8 cellular contexts compared by ENCODE assay signal in genomic region chr5:132776077-132776931, GRCh38. TPM values are rescaled to one million over a fixed set of nuclear protein-coding genes. Genes with fewer than 3 reads are reported as not detected.
DNase-seq lines count a peak whose midpoint lies in the region; ATAC-seq and TF ChIP-seq lines count a peak whose summit lies in the region.

No MANE protein-coding gene starts in this region.

- H3K4me2 ChIP-seq in mesendoderm (ENCODE audit: low read length), result peak overlapping the region; percentile 6

- DNase-seq in NCI-H526 (lab: John Stamatoyannopoulos, UW), result peak; percentile 21 to 51
- no peak for DNase-seq in NCI-H526 treated with DMSO at 0.1 percent for 48 hours (lab: John Stamatoyannopoulos, UW)
- DNase-seq in SK-N-MC (ENCODE audit: low read depth, low spot score), result no peak
- peak; percentile 71 for DNase-seq in endodermal cell
- DNase-seq in mesendoderm, result peak; percentile 41
- no peak for DNase-seq in upper lobe of left lung

- no peak for TF ChIP-seq EP300 in upper lobe of left lung (IDR thresholded peaks at IDR 0.05)

- H3K79me2 ChIP-seq in mesendoderm (ENCODE audit: control insufficient read depth, insufficient read depth, low read length), result no peaks in the 10 kb centered on the region

- 2 to 9% methylated on average over 9 to 40 of the region's 40 CpGs for WGBS in endodermal cell (ENCODE audit: insufficient coverage in 1 of 2, insufficient read length in 1 of 2), 2 experiments
- no CpG with 5 or more reads among the region's 40 CpGs for WGBS in mesendoderm (ENCODE audit: extremely low coverage, insufficient coverage, low lambda C conversion rate)
- WGBS in upper lobe of left lung, 2 donors, result 11 to 16% methylated on average over 10 to 25 of the region's 40 CpGs

- no peaks in the 10 kb centered on the region for H3K9me3 ChIP-seq in SK-N-MC (ENCODE audit: low read depth, low read length)
- no peaks in the 10 kb centered on the region for H3K9me3 ChIP-seq in endodermal cell (ENCODE audit: control insufficient read depth, low read length)
- no peaks in the 10 kb centered on the region for H3K9me3 ChIP-seq in upper lobe of left lung

- no peak overlapping the region for H4K5ac ChIP-seq in mesendoderm (ENCODE audit: low read length)

- TF ChIP-seq CTCF in endodermal cell (conservative IDR thresholded peaks at IDR 0.05) (peak; percentile 17), upper lobe of left lung (IDR thresholded peaks at IDR 0.05) (no peak)

- peaks cover 3% of the 10 kb centered on the region for H3K4me1 Mint-ChIP-seq in endodermal cell

- H4K8ac ChIP-seq in mesendoderm (ENCODE audit: low read depth, low read length), result no peak overlapping the region

- H3K56ac ChIP-seq in mesendoderm (ENCODE audit: low read length), result peak overlapping the region; percentile 90

- no peak for TF ChIP-seq POLR2A in upper lobe of left lung (IDR thresholded peaks at IDR 0.05)

- H3K27ac Mint-ChIP-seq in endodermal cell, result no peak overlapping the region

- H3K4me3 ChIP-seq in SK-N-MC (peak overlapping the region; percentile 82), endodermal cell (ENCODE audit: low read length) (peak overlapping the region; percentile 80), mesendoderm (ENCODE audit: low read length) (peak overlapping the region; percentile 29), upper lobe of left lung (peak overlapping the region; percentile 75 to 95 (median 87))

- H3K27ac ChIP-seq in SK-N-MC, result no peak overlapping the region
- no peak overlapping the region for H3K27ac ChIP-seq in endodermal cell (ENCODE audit: low read depth, low read length)
- no peak overlapping the region for H3K27ac ChIP-seq in mesendoderm (ENCODE audit: low read depth, low read length)
- H3K27ac ChIP-seq in upper lobe of left lung, result peak overlapping the region; percentile 79 to 89 (median 84)

- H2BK15ac ChIP-seq in mesendoderm (replicated peaks; ENCODE audit: low read depth), result no peak overlapping the region

- H3K23ac ChIP-seq in mesendoderm (ENCODE audit: low read length), result no peak overlapping the region

- no peak overlapping the region for H2AK5ac ChIP-seq in mesendoderm (ENCODE audit: low read length)

- ATAC-seq in HG02840 (IDR thresholded peaks at IDR 0.05; ENCODE audit: low FRiP score, unreplicated experiment) (peak; percentile 22), upper lobe of left lung (ENCODE audit: low FRiP score in 2 of 2) (peak; percentile 41 to 57), GM19324 (IDR thresholded peaks at IDR 0.05; ENCODE audit: low FRiP score, unreplicated experiment) (no peak)

- peaks cover 3% of the 10 kb centered on the region for H3K4me1 ChIP-seq in endodermal cell (ENCODE audit: control insufficient read depth, insufficient read depth, low read length)
- peaks cover 3% of the 10 kb centered on the region for H3K4me1 ChIP-seq in mesendoderm (ENCODE audit: control insufficient read depth, low read depth, low read length)
- H3K4me1 ChIP-seq in upper lobe of left lung, result peaks cover 29 to 51% (median 32%) of the 10 kb centered on the region in 4 donors

- H3K36me3 ChIP-seq in SK-N-MC (ENCODE audit: insufficient read depth, low read length), result no peaks in the 10 kb centered on the region
- no peaks in the 10 kb centered on the region for H3K36me3 ChIP-seq in endodermal cell (ENCODE audit: control insufficient read depth, insufficient read depth, low read length)
- H3K36me3 ChIP-seq in mesendoderm (ENCODE audit: control insufficient read depth, insufficient read depth, low read length), result no peaks in the 10 kb centered on the region
- H3K36me3 ChIP-seq in upper lobe of left lung, result no peaks in the 10 kb centered on the region

- peaks cover 45% of the 10 kb centered on the region for H3K27me3 Mint-ChIP-seq in endodermal cell (ENCODE audit: insufficient read depth)

- H3K4ac ChIP-seq in mesendoderm (ENCODE audit: low read depth, low read length), result no peak overlapping the region

- peak overlapping the region; percentile 61 for H3K4me3 Mint-ChIP-seq in endodermal cell

- H3K27me3 ChIP-seq in endodermal cell (ENCODE audit: control insufficient read depth, insufficient read depth, low read length, poor library complexity, severe bottlenecking), result peaks cover 45% of the 10 kb centered on the region
- H3K27me3 ChIP-seq in mesendoderm (ENCODE audit: insufficient read depth, low read length, poor library complexity), result peaks cover 9% of the 10 kb centered on the region
- no peaks in the 10 kb centered on the region for H3K27me3 ChIP-seq in upper lobe of left lung

- no peak overlapping the region for H2BK5ac ChIP-seq in mesendoderm (ENCODE audit: low read length)

- H3K9me3 Mint-ChIP-seq in endodermal cell, result no peaks in the 10 kb centered on the region

- peak overlapping the region; percentile 70 for H3K9ac ChIP-seq in SK-N-MC (ENCODE audit: insufficient read length)
- H3K9ac ChIP-seq in endodermal cell (ENCODE audit: extremely low read depth, low read length, poor library complexity, severe bottlenecking), result peak overlapping the region; percentile 41
- peak overlapping the region; percentile 65 for H3K9ac ChIP-seq in mesendoderm (ENCODE audit: low read length)

- H3K18ac ChIP-seq in mesendoderm (ENCODE audit: low read length), result peak overlapping the region; percentile 62

- no peaks in the 10 kb centered on the region for H3K79me1 ChIP-seq in mesendoderm (ENCODE audit: low read length)

- H3K36me3 Mint-ChIP-seq in endodermal cell (ENCODE audit: low read depth), result no peaks in the 10 kb centered on the region

- H2BK120ac ChIP-seq in mesendoderm (ENCODE audit: low read depth, low read length), result no peak overlapping the region

RNA-seq across cellular contexts. Expression of gene SEPTIN8, which starts 0.7 kb away (rescaled TPM):
- total RNA-seq in endodermal cell (10 to 100 TPM; 49.0 to 56.7 TPM), upper lobe of left lung (10 to 100 TPM; 26.3 to 41.5 (median 31.5) TPM)
- 44.7 TPM for polyA plus RNA-seq in endodermal cell (2013, experiment 1 of 2)
- 40.8 TPM for polyA plus RNA-seq in endodermal cell (2013, experiment 2 of 2)
- polyA plus RNA-seq in mesendoderm (2013, experiment 1 of 2), result 13.7 TPM
- 14.3 TPM for polyA plus RNA-seq in mesendoderm (2013, experiment 2 of 2)

RNA-seq across cellular contexts. Expression of gene CCNI2, which starts 29.1 kb away (rescaled TPM):
- total RNA-seq in endodermal cell (1 to 10 TPM; 1.2 to 1.3 TPM), upper lobe of left lung (under 1 TPM in 5 of 6 donors, not detected in 1; 0.26 to 0.84 (median 0.46) TPM)
- 0.21 TPM for polyA plus RNA-seq in endodermal cell (2013, experiment 1 of 2)
- not detected for polyA plus RNA-seq in endodermal cell (2013, experiment 2 of 2)
- polyA plus RNA-seq in mesendoderm (2013, experiment 1 of 2), result 0.34 TPM
- polyA plus RNA-seq in mesendoderm (2013, experiment 2 of 2), result 0.45 TPM

RNA-seq across cellular contexts. Expression of gene SOWAHA, which starts 36.8 kb away (rescaled TPM):
- total RNA-seq in endodermal cell, result under 1 TPM in 1 of 2 donors, not detected in 1; 0.13 TPM
- not detected for polyA plus RNA-seq in endodermal cell (2013, experiment 1 of 2)
- not detected for polyA plus RNA-seq in endodermal cell (2013, experiment 2 of 2)
- polyA plus RNA-seq in mesendoderm (2013, experiment 1 of 2), result 0.04 TPM
- 0.01 TPM for polyA plus RNA-seq in mesendoderm (2013, experiment 2 of 2)
- 1 to 10 TPM in 1 of 6 donors, under 1 TPM in 4, not detected in 1; 0.30 to 1.0 (median 0.55) TPM for total RNA-seq in upper lobe of left lung

RNA-seq across cellular contexts. Expression of gene KIF3A, which starts 39.0 kb away (rescaled TPM):
- 10 to 100 TPM; 19.6 to 25.2 TPM for total RNA-seq in endodermal cell
- polyA plus RNA-seq in endodermal cell (2013, experiment 1 of 2), result 14.6 TPM
- polyA plus RNA-seq in endodermal cell (2013, experiment 2 of 2), result 14.7 TPM
- polyA plus RNA-seq in mesendoderm (2013, experiment 1 of 2), result 7.3 TPM
- polyA plus RNA-seq in mesendoderm (2013, experiment 2 of 2), result 6.7 TPM
- total RNA-seq in upper lobe of left lung, result 10 to 100 TPM; 10.3 to 22.3 (median 17.0) TPM

RNA-seq across cellular contexts. Expression of gene SHROOM1, which starts 54.1 kb away (rescaled TPM):
- 10 to 100 TPM in 1 of 2 donors, 1 to 10 TPM in 1; 6.6 to 14.4 TPM for total RNA-seq in endodermal cell
- 2.1 TPM for polyA plus RNA-seq in endodermal cell (2013, experiment 1 of 2)
- 0.91 TPM for polyA plus RNA-seq in endodermal cell (2013, experiment 2 of 2)
- 1.6 TPM for polyA plus RNA-seq in mesendoderm (2013, experiment 1 of 2)
- 1.8 TPM for polyA plus RNA-seq in mesendoderm (2013, experiment 2 of 2)
- total RNA-seq in upper lobe of left lung, result 10 to 100 TPM in 5 of 6 donors, 1 to 10 TPM in 1; 7.7 to 27.6 (median 20.0) TPM

Comparison
In these comparisons a context has a peak if more than half of its experiments do, and no peak if none do; other contexts are left out.
1. DNase-seq: peak in NCI-H526 (2 of 2), endodermal cell (single experiment) and mesendoderm (single experiment); none in NCI-H526 treated with DMSO at 0.1 percent for 48 hours (single experiment), SK-N-MC (single experiment) and upper lobe of left lung (0 of 2).
2. H3K27ac ChIP-seq: peak in upper lobe of left lung (4 of 4); none in SK-N-MC (single experiment), endodermal cell (single experiment) and mesendoderm (single experiment).
3. H3K4me3 ChIP-seq: peak in every context shown above with its lines; median percentile 87 in upper lobe of left lung; 82 in SK-N-MC; 80 in endodermal cell; 29 in mesendoderm.
4. Peak in every context shown above with its lines, with median percentiles within 50 percentile points of each other: H3K9ac ChIP-seq.